Comparison of ENCODE assay signal across 33 cellular contexts in the genomic region with DNA sequence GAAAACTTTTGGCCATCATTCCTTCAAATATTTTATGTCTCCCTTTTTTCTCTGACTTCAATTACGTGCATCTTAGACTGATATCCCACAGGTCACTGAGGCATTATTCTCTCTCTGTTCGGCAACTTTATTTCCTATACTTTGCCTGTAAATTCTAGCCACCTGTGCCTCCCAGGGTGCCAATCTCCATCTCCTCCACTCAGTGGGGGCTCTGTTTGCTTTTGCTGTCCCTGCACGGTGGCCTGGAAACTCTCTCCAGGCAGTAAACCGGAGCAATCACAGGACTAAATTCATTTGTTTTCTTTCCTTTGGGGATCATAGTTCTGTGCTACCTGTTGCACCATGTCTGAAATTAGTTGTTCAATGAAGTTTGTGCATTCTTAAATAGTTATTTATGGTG. TPM values are rescaled to one million over a fixed set of nuclear protein-coding genes. Genes with fewer than 3 reads are reported as not detected.
"Had no signal": no experiment of that assay in that cellular context is flagged by ENCODE, and none has a peak within 500 bp of the region (broad histone marks: within the 10 kb centered on the region; RNA-seq: fewer than 3 reads in every experiment).

No MANE protein-coding gene starts in this region.

- H3K4me2 ChIP-seq: hepatocyte had no signal

- H3K79me2 ChIP-seq: hepatocyte had no signal

- H3K36me3 Mint-ChIP-seq: activated CD4-positive, alpha-beta memory T cell treated with anti-CD3 and anti-CD28 coated beads for 36 hours; activated CD8-positive, alpha-beta memory T cell treated with anti-CD3 and anti-CD28 coated beads, Interleukin-2, amount 10 ng/mL, durations not matched to agents 7 days and 5 days; activated naive CD4-positive, alpha-beta T cell treated with anti-CD3 and anti-CD28 coated beads, Interleukin-2, amount 10 ng/mL, durations not matched to agents 7 days and 5 days; activated naive CD4-positive, alpha-beta T cell treated with anti-CD3 and anti-CD28 coated beads, Interleukin-2, amount 50 U/mL, for 72 hours; activated naive CD8-positive, alpha-beta T cell treated with anti-CD3 and anti-CD28 coated beads, Interleukin-2, amount 10 ng/mL, durations not matched to agents 7 days and 5 days; brain had no signal

- H3K9me3 Mint-ChIP-seq: activated CD4-positive, alpha-beta memory T cell treated with anti-CD3 and anti-CD28 coated beads for 36 hours; activated naive CD4-positive, alpha-beta T cell treated with anti-CD3 and anti-CD28 coated beads, Interleukin-2, amount 10 ng/mL, durations not matched to agents 7 days and 5 days; activated naive CD4-positive, alpha-beta T cell treated with anti-CD3 and anti-CD28 coated beads, Interleukin-2, amount 50 U/mL, for 72 hours; activated naive CD8-positive, alpha-beta T cell treated with anti-CD3 and anti-CD28 coated beads, Interleukin-2, amount 10 ng/mL, durations not matched to agents 7 days and 5 days; activated T-cell treated with anti-CD3 and anti-CD28 coated beads, Interleukin-2, amount 50 U/mL, for 72 hours; T-helper 1 cell treated with Interleukin-12 subunit alpha and Interleukin-12 subunit beta and Interleukin-4 antibody, amounts not matched to agents 30 μg/mL and 1 μg/mL, for 36 hours had no signal

- H2AFZ ChIP-seq: hepatocyte had no signal

- H3K27ac Mint-ChIP-seq: activated CD4-positive, alpha-beta memory T cell treated with anti-CD3 and anti-CD28 coated beads for 36 hours; activated CD8-positive, alpha-beta memory T cell treated with anti-CD3 and anti-CD28 coated beads, Interleukin-2, amount 10 ng/mL, durations not matched to agents 7 days and 5 days; activated CD8-positive, alpha-beta T cell treated with anti-CD3 and anti-CD28 coated beads, Interleukin-2, amount 10 ng/mL, durations not matched to agents 7 days and 5 days; activated naive CD4-positive, alpha-beta T cell treated with anti-CD3 and anti-CD28 coated beads, Interleukin-2, amount 10 ng/mL, durations not matched to agents 7 days and 5 days; activated naive CD8-positive, alpha-beta T cell treated with anti-CD3 and anti-CD28 coated beads, Interleukin-2, amount 10 ng/mL, durations not matched to agents 7 days and 5 days; activated T-cell treated with anti-CD3 and anti-CD28 coated beads, Interleukin-2, amount 50 U/mL, for 72 hours; brain; T-helper 1 cell treated with Interleukin-12 subunit alpha and Interleukin-12 subunit beta and Interleukin-4 antibody, amounts not matched to agents 30 μg/mL and 1 μg/mL, for 36 hours had no signal

- H3K27me3 ChIP-seq: ascending aorta, breast epithelium, colonic mucosa had no signal

- H3K27ac ChIP-seq: ascending aorta, breast epithelium, cardiac muscle cell, colonic mucosa, epithelial cell of prostate, esophagus squamous epithelium, gastroesophageal sphincter, heart right ventricle, hepatocyte had no signal

- ATAC-seq: activated CD8-positive, alpha-beta memory T cell treated with anti-CD3 and anti-CD28 coated beads, Interleukin-2, amount 10 ng/mL, durations not matched to agents 7 days and 5 days; activated CD8-positive, alpha-beta T cell treated with anti-CD3 and anti-CD28 coated beads, Interleukin-2, amount 10 ng/mL, durations not matched to agents 7 days and 5 days; activated naive CD4-positive, alpha-beta T cell treated with anti-CD3 and anti-CD28 coated beads, Interleukin-2, amount 50 U/mL, for 72 hours; activated T-cell treated with anti-CD3 and anti-CD28 coated beads, Interleukin-2, amount 50 U/mL, for 72 hours; gastroesophageal sphincter; heart right ventricle had no signal

- H3K9me3 ChIP-seq: ascending aorta, breast epithelium, colonic mucosa, esophagus squamous epithelium, gastroesophageal sphincter, heart right ventricle had no signal

- FAIRE-seq: endometrium, endothelial cell of umbilical vein had no signal

- DNase-seq: activated CD4-positive, alpha-beta memory T cell treated with anti-CD3 and anti-CD28 coated beads for 36 hours; activated CD4-positive, alpha-beta T cell treated with anti-CD3 and anti-CD28 coated beads for 1 hour; activated CD4-positive, alpha-beta T cell treated with anti-CD3 and anti-CD28 coated beads for 4 hours; activated CD4-positive, alpha-beta T cell treated with anti-CD3 and anti-CD28 coated beads, Interleukin-2, amount 50 U/mL, for 1 hour; activated CD8-positive, alpha-beta memory T cell treated with anti-CD3 and anti-CD28 coated beads, Interleukin-2, amount 10 ng/mL, durations not matched to agents 7 days and 5 days; activated CD8-positive, alpha-beta memory T cell treated with anti-CD3 and anti-CD28 coated beads, Interleukin-2, amount 50 U/mL, for 4 hours; activated CD8-positive, alpha-beta T cell treated with anti-CD3 and anti-CD28 coated beads, Interleukin-2, amount 10 ng/mL, durations not matched to agents 7 days and 5 days; activated gamma-delta T cell; activated naive CD4-positive, alpha-beta T cell; activated naive CD4-positive, alpha-beta T cell treated with anti-CD3 and anti-CD28 coated beads, Interleukin-2, amount 10 ng/mL, durations not matched to agents 7 days and 5 days; activated naive CD8-positive, alpha-beta T cell treated with anti-CD3 and anti-CD28 coated beads, Interleukin-2, amount 10 ng/mL, durations not matched to agents 7 days and 5 days; activated T-cell treated with anti-CD3 and anti-CD28 coated beads, Interleukin-2, amount 50 U/mL, for 1 hour; activated T-cell treated with anti-CD3 and anti-CD28 coated beads, Interleukin-2, amount 50 U/mL, for 72 hours; central memory CD4-positive, alpha-beta T cell; cerebellar nuclear complex; colonic mucosa; effector CD8-positive, alpha-beta T cell; esophagus squamous epithelium; foreskin melanocyte; heart right ventricle; T1000 had no signal

- H3K4me1 ChIP-seq: ascending aorta, breast epithelium, colonic mucosa, gastroesophageal sphincter, heart right ventricle had no signal

- H3K4me3 ChIP-seq: ascending aorta, breast epithelium, cardiac muscle cell, colonic mucosa, esophagus squamous epithelium, gastroesophageal sphincter, heart right ventricle, hepatocyte had no signal

- H3K36me3 ChIP-seq: ascending aorta, breast epithelium, cardiac muscle cell, colonic mucosa, esophagus squamous epithelium, gastroesophageal sphincter, heart right ventricle had no signal

- H3K4me1 Mint-ChIP-seq: activated CD8-positive, alpha-beta memory T cell treated with anti-CD3 and anti-CD28 coated beads, Interleukin-2, amount 10 ng/mL, durations not matched to agents 7 days and 5 days; activated naive CD4-positive, alpha-beta T cell treated with anti-CD3 and anti-CD28 coated beads, Interleukin-2, amount 10 ng/mL, durations not matched to agents 7 days and 5 days; activated naive CD8-positive, alpha-beta T cell treated with anti-CD3 and anti-CD28 coated beads, Interleukin-2, amount 10 ng/mL, durations not matched to agents 7 days and 5 days; brain had no signal

- H3K4me3 Mint-ChIP-seq: activated CD4-positive, alpha-beta memory T cell treated with anti-CD3 and anti-CD28 coated beads for 36 hours; activated CD8-positive, alpha-beta memory T cell treated with anti-CD3 and anti-CD28 coated beads, Interleukin-2, amount 10 ng/mL, durations not matched to agents 7 days and 5 days; activated CD8-positive, alpha-beta T cell treated with anti-CD3 and anti-CD28 coated beads, Interleukin-2, amount 10 ng/mL, durations not matched to agents 7 days and 5 days; activated naive CD4-positive, alpha-beta T cell treated with anti-CD3 and anti-CD28 coated beads, Interleukin-2, amount 10 ng/mL, durations not matched to agents 7 days and 5 days; activated naive CD8-positive, alpha-beta T cell treated with anti-CD3 and anti-CD28 coated beads, Interleukin-2, amount 10 ng/mL, durations not matched to agents 7 days and 5 days; activated T-cell treated with anti-CD3 and anti-CD28 coated beads, Interleukin-2, amount 50 U/mL, for 72 hours; brain; T-helper 1 cell treated with Interleukin-12 subunit alpha and Interleukin-12 subunit beta and Interleukin-4 antibody, amounts not matched to agents 30 μg/mL and 1 μg/mL, for 36 hours had no signal

RNA-seq across cellular contexts. Expression of a gene that starts 17.1 kb away (rescaled TPM):
- total RNA-seq: T-helper 2 cell treated with Interferon-gamma antibody and Interleukin-4, amounts not matched to agents 100 ng/mL and 5 ng/mL, for 36 hours had no signal
